Comparison of ENCODE assay signal across 20 cellular contexts in genomic region chr20:46758929-46759669, GRCh38. TPM values are rescaled to one million over a fixed set of nuclear protein-coding genes. Genes with fewer than 3 reads are reported as not detected.
A peak's percentile ranks its signal among the peaks of the same experiment; 100 is the strongest.
DNase-seq lines count a peak whose midpoint lies in the region; ATAC-seq, FAIRE-seq and TF ChIP-seq lines count a peak whose summit lies in the region.
"Had no signal": no experiment of that assay in that cellular context is flagged by ENCODE, and none has a peak within 500 bp of the region (broad histone marks: within the 10 kb centered on the region; RNA-seq: fewer than 3 reads in every experiment).

No MANE protein-coding gene starts in this region.

- H3K9me3 ChIP-seq in HEK293 (ENCODE audit: control insufficient read depth, insufficient read depth, low read depth, low read length): no peaks in the 10 kb centered on the region
- no peaks in the 10 kb centered on the region for H3K9me3 ChIP-seq in T-helper 17 cell (ENCODE audit: control insufficient read depth, low read length, poor library complexity, severe bottlenecking)
- H3K9me3 ChIP-seq in effector memory CD4-positive, alpha-beta T cell (ENCODE audit: control insufficient read depth, low read length): no peaks in the 10 kb centered on the region
- no peaks in the 10 kb centered on the region for H3K9me3 ChIP-seq in small intestine (ENCODE audit: control insufficient read depth, low read depth)
- H3K9me3 ChIP-seq: SJCRH30 had no signal

- H3K4me1 Mint-ChIP-seq in T-helper 17 cell: peaks cover 3% of the 10 kb centered on the region

- H3K4me1 ChIP-seq in HEK293 (ENCODE audit: control insufficient read depth, insufficient read depth, low read length) (no peaks in the 10 kb centered on the region), small intestine (ENCODE audit: control insufficient read depth in 2 of 2, insufficient read depth in 1 of 2, low read depth in 1 of 2, low read length in 1 of 2) (no peaks in the 10 kb centered on the region)
- no peaks in the 10 kb centered on the region for H3K4me1 ChIP-seq in effector memory CD4-positive, alpha-beta T cell (ENCODE audit: control insufficient read depth, insufficient read depth, low read length, poor library complexity, severe bottlenecking)

- H3K27ac Mint-ChIP-seq in T-helper 17 cell: peak overlapping the region; percentile 16
- H3K27ac Mint-ChIP-seq: CD4-positive, CD25-positive, alpha-beta regulatory T cell; T-cell had no signal

- peaks cover 44% of the 10 kb centered on the region for H3K27me3 Mint-ChIP-seq in T-helper 17 cell

- no peak for ATAC-seq in T-helper 17 cell
- ATAC-seq: T-cell had no signal

- 71 to 81% (median 76%) methylated on average over 6 of the region's 6 CpGs for WGBS in small intestine, 3 donors

- no peak overlapping the region for H3K27ac ChIP-seq in HEK293 (ENCODE audit: extremely low read depth, low read depth, low read length)
- no peak overlapping the region for H3K27ac ChIP-seq in effector memory CD4-positive, alpha-beta T cell (ENCODE audit: insufficient read depth, low read length, poor library complexity, severe bottlenecking)
- H3K27ac ChIP-seq in small intestine (ENCODE audit: low read depth in 1 of 2, low read length in 1 of 2): no peak overlapping the region
- H3K27ac ChIP-seq: SJCRH30 had no signal

- H3K4me3 ChIP-seq in HEK293 (ENCODE audit: low read depth, low read length) (no peak overlapping the region), small intestine (ENCODE audit: low read depth in 1 of 2, low read length in 2 of 2) (no peak overlapping the region)
- no peak overlapping the region for H3K4me3 ChIP-seq in effector memory CD4-positive, alpha-beta T cell (ENCODE audit: insufficient read depth, low read depth, low read length, poor library complexity, severe bottlenecking)
- H3K4me3 ChIP-seq: SJCRH30 had no signal

- DNase-seq in NCI-H524 treated with DMSO at 0.1 percent for 48 hours (lab: John Stamatoyannopoulos, UW) (peak; percentile 71), T-helper 17 cell (no peak), putamen (ENCODE audit: low spot score) (no peak), small intestine (no peak), NCI-H1930 (lab: John Stamatoyannopoulos, UW) (no peak)
- no peak for DNase-seq in effector memory CD4-positive, alpha-beta T cell
- DNase-seq: CD4-positive, CD25-positive, alpha-beta regulatory T cell; DMS 273 treated with DMSO at 0.1 percent for 48 hours; DND-41; GOT3; MM.1S; NCI-H1048; NCI-H1436; NCI-H187 treated with DMSO at 0.1 percent for 48 hours; NCI-H2227 treated with DMSO at 0.1 percent for 48 hours; SJCRH30; T-cell had no signal

- no peaks in the 10 kb centered on the region for H3K27me3 ChIP-seq in effector memory CD4-positive, alpha-beta T cell (replicated peaks; ENCODE audit: control insufficient read depth, insufficient read depth, low read length, poor library complexity, severe bottlenecking)
- H3K27me3 ChIP-seq in small intestine (ENCODE audit: control insufficient read depth in 2 of 2, insufficient read depth in 2 of 2, low read length in 2 of 2): peaks cover 0 to 3% of the 10 kb centered on the region in 2 donors
- H3K27me3 ChIP-seq: SJCRH30 had no signal

- TF ChIP-seq CTCF in HEK293 (tag by site-specific recombination; IDR thresholded peaks at IDR 0.05): no peak

- no peak for FAIRE-seq in small intestine (lab: Jason Lieb, UNC)
- FAIRE-seq: GM18507, RCC 7860 had no signal

- CTCF ChIA-PET in HEK293 (lab: Yijun Ruan, JAX): interaction anchor here (0.6 to 1.6 kb wide), 4 partner anchors 8 to 139 kb away, joined by 3 to 7 read pairs (median 5); no protein-coding TSS in a partner anchor

- no peak overlapping the region for H3K4me3 Mint-ChIP-seq in T-helper 17 cell
- H3K4me3 Mint-ChIP-seq: CD4-positive, CD25-positive, alpha-beta regulatory T cell; T-cell had no signal

- H3K36me3 ChIP-seq in HEK293 (ENCODE audit: control insufficient read depth in 2 of 2, insufficient read depth in 1 of 2, low read length in 2 of 2): no peaks in the 10 kb centered on the region
- H3K36me3 ChIP-seq in effector memory CD4-positive, alpha-beta T cell (ENCODE audit: control insufficient read depth, insufficient read depth, low read length): no peaks in the 10 kb centered on the region
- H3K36me3 ChIP-seq in small intestine (ENCODE audit: control insufficient read depth in 2 of 2, insufficient read depth in 2 of 2, low read length in 2 of 2): no peaks in the 10 kb centered on the region
- H3K36me3 ChIP-seq: SJCRH30 had no signal

- POLR2A ChIA-PET in HEK293 (lab: Yijun Ruan, JAX): no interaction called here

- H3K36me3 Mint-ChIP-seq in T-helper 17 cell (ENCODE audit: low read depth): peaks cover 7% of the 10 kb centered on the region
- H3K36me3 Mint-ChIP-seq: CD4-positive, CD25-positive, alpha-beta regulatory T cell; T-cell had no signal

TF ChIP-seq in HEK293, 187 proteins besides CTCF, POLR2A, EP300 and RAD21:
- no peak for TF ChIP-seq ZNF324 (tag by site-specific recombination; IDR thresholded peaks at IDR 0.05)
- peak; percentile 93 for TF ChIP-seq GLIS1 (tag by site-specific recombination; IDR thresholded peaks at IDR 0.05)
- TF ChIP-seq, protein P1, sequence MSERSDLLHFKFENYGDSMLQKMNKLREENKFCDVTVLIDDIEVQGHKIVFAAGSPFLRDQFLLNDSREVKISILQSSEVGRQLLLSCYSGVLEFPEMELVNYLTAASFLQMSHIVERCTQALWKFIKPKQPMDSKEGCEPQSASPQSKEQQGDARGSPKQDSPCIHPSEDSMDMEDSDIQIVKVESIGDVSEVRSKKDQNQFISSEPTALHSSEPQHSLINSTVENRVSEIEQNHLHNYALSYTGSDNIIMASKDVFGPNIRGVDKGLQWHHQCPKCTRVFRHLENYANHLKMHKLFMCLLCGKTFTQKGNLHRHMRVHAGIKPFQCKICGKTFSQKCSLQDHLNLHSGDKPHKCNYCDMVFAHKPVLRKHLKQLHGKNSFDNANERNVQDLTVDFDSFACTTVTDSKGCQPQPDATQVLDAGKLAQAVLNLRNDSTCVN (tag by site-specific recombination; optimal IDR thresholded peaks at IDR 0.05): no peak
- no peak for TF ChIP-seq ZNF830 (tag by site-specific recombination; IDR thresholded peaks at IDR 0.05; ENCODE audit: low read depth)

RNA-seq across cellular contexts. Expression of gene SLC2A10, which starts 49.6 kb away (rescaled TPM):
- not detected for total RNA-seq in T-helper 17 cell
- 1 to 10 TPM in 2 of 3 donors, under 1 TPM in 1; 0.27 to 3.7 (median 1.3) TPM for polyA plus RNA-seq in small intestine
- total RNA-seq: CD4-positive, CD25-positive, alpha-beta regulatory T cell had no signal
- polyA plus RNA-seq: CD4-positive, CD25-positive, alpha-beta regulatory T cell had no signal
